ENCODE assay signal across 8 cellular contexts in the genomic region with DNA sequence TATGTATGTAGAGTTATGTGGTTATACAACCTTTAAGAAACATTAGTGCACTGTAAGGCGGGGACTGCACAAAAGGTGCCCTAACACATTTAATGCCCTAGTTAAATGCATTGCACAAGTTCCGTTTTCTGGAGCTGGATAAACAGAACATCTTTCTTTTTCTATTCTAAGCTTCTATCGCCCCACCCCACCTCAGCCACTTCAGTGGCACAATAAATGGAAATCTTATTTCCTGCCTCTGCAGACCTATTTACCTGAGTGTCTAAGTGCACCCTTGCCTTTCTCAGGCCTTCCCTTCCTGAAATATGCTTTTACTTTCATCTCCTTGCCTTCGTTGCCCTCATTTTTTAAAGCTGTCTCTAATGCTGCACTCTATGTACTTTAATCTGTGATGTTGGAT.
DNase-seq lines count a peak whose midpoint lies in the region; ATAC-seq and TF ChIP-seq lines count a peak whose summit lies in the region.

No MANE protein-coding gene starts in this region.

- no peak overlapping the region for H2BK120ac ChIP-seq in neuronal stem cell (ENCODE audit: low read depth, low read length)

- no peak overlapping the region for H3K14ac ChIP-seq in neuronal stem cell (ENCODE audit: low read length)

- H4K8ac ChIP-seq in neuronal stem cell (ENCODE audit: low read depth, low read length) = no peak overlapping the region

- no peak for TF ChIP-seq RAD21 in SK-N-SH (IDR thresholded peaks at IDR 0.05; ENCODE audit: low read length)

- no peaks in the 10 kb centered on the region for H3K79me1 ChIP-seq in neuronal stem cell (ENCODE audit: low read depth, low read length)

- H3K18ac ChIP-seq in neuronal stem cell (ENCODE audit: low read length) = no peak overlapping the region

- H2AFZ ChIP-seq in SK-N-SH (ENCODE audit: low read depth) (no peak overlapping the region), Loucy (ENCODE audit: low read length) (0 out of 2 replicates have a peak overlapping the region, but pooled peaks have one; percentile 3), neuronal stem cell (ENCODE audit: low read length) (no peak overlapping the region)

- H3K27me3 ChIP-seq in SK-N-SH (ENCODE audit: insufficient read depth) (no peaks in the 10 kb centered on the region), Loucy (ENCODE audit: insufficient read depth, low read length, poor library complexity, severe bottlenecking) (no peaks in the 10 kb centered on the region), spleen (replicated peaks in 1 of 7) (no peaks in the 10 kb centered on the region), neuronal stem cell (ENCODE audit: control insufficient read depth in 3 of 3, insufficient read depth in 3 of 3, low read depth in 1 of 3, low read length in 3 of 3) (no peaks in the 10 kb centered on the region)

- peaks cover 2% of the 10 kb centered on the region for H3K36me3 Mint-ChIP-seq in chondrocyte (ENCODE audit: low read depth)

- CTCF ChIA-PET in SK-N-SH (lab: Yijun Ruan, JAX) = interaction anchor here (1.2 to 1.9 kb wide), 2 partner anchors 27 to 56 kb away, joined by 4 to 5 read pairs; no protein-coding TSS in a partner anchor

- peaks cover 7% of the 10 kb centered on the region for H3K9me3 Mint-ChIP-seq in chondrocyte (ENCODE audit: low read depth)

- no peak overlapping the region for H4K91ac ChIP-seq in neuronal stem cell (ENCODE audit: low read depth, low read length, poor library complexity)

- H3F3A ChIP-seq in SK-N-SH (replicated peaks; ENCODE audit: insufficient read depth) = peaks cover 13% of the 10 kb centered on the region
- H3F3A ChIP-seq in Loucy (ENCODE audit: low read depth) = no peaks in the 10 kb centered on the region

- DNase-seq in SK-N-SH (no peak), chondrocyte (ENCODE audit: low spot score) (no peak), spleen (no peak), neuronal stem cell (ENCODE audit: low spot score) (no peak), NCI-H2107 (lab: John Stamatoyannopoulos, UW) (no peak), posterior cingulate gyrus (no peak)

- H3K9me2 ChIP-seq in SK-N-SH (no peaks in the 10 kb centered on the region), Loucy (replicated peaks; ENCODE audit: low read depth, low read length) (no peaks in the 10 kb centered on the region)

- TF ChIP-seq POLR2A in spleen (IDR thresholded peaks at IDR 0.05) = no peak

- H3K4me1 ChIP-seq in SK-N-SH (ENCODE audit: control insufficient read depth in 1 of 2, insufficient read depth in 2 of 2, low read depth in 1 of 2, low read length in 1 of 2) = peaks cover 20 to 21% of the 10 kb centered on the region in 2 experiments
- H3K4me1 ChIP-seq in Loucy (ENCODE audit: insufficient read depth, low read length, poor library complexity, severe bottlenecking) = peaks cover 55% of the 10 kb centered on the region
- H3K4me1 ChIP-seq in spleen = peaks cover 35 to 73% (median 57%) of the 10 kb centered on the region in 6 donors
- no peaks in the 10 kb centered on the region for H3K4me1 ChIP-seq in neuronal stem cell (ENCODE audit: control insufficient read depth in 2 of 2, insufficient read depth in 1 of 2, low read depth in 1 of 2, low read length in 2 of 2)

- H3K27ac Mint-ChIP-seq in chondrocyte (ENCODE audit: unreplicated experiment) = peak overlapping the region; percentile 88

- H3K27ac ChIP-seq in SK-N-SH (ENCODE audit: low read depth in 2 of 2, low read length in 1 of 2) (peak overlapping the region; percentile 18 to 89; a peak in 3 of 4 replicates), spleen (peak overlapping the region; percentile 5 to 77 (median 69)), neuronal stem cell (replicated peaks; ENCODE audit: low read length) (no peak overlapping the region)

- intact Hi-C loops in spleen (cut with DNase I; ENCODE audit: low total_unique reads) (no loop called here), posterior cingulate gyrus (cut with DNase I) (no loop called here)

- no peak for ATAC-seq in SK-N-SH treated with all-trans-retinoic acid at 6 μM for 48 hours

- peak overlapping the region in 1 of 2 experiments; percentile 11; a peak in 1 of 4 replicates for H3K4me3 ChIP-seq in SK-N-SH (ENCODE audit: low read depth in 2 of 2, low read length in 1 of 2)
- no peak overlapping the region for H3K4me3 ChIP-seq in Loucy (ENCODE audit: low read length, poor library complexity, severe bottlenecking)
- H3K4me3 ChIP-seq in spleen = no peak overlapping the region
- no peak overlapping the region for H3K4me3 ChIP-seq in neuronal stem cell (ENCODE audit: low read length in 2 of 2)

- no peak overlapping the region for H3K23ac ChIP-seq in neuronal stem cell (ENCODE audit: low read depth, low read length, poor library complexity)

- H2AK5ac ChIP-seq in neuronal stem cell (ENCODE audit: low read depth, low read length) = no peak overlapping the region

- 88% methylated on average over 4 of the region's 4 CpGs for WGBS in SK-N-SH (ENCODE audit: low lambda C conversion rate)
- WGBS in spleen, 5 donors = 10 to 19% (median 10%) methylated on average over 4 of the region's 4 CpGs
- WGBS in neuronal stem cell (ENCODE audit: extremely low coverage in 2 of 2, insufficient read length in 2 of 2, insufficient replicate concordance in 1 of 2), 2 donors = no CpG with 5 or more reads among the region's 4 CpGs

- H3K4me2 ChIP-seq in SK-N-SH = peak overlapping the region; percentile 77
- H3K4me2 ChIP-seq in Loucy (ENCODE audit: low read depth, low read length, poor library complexity, severe bottlenecking) = peak overlapping the region; percentile 57
- no peak overlapping the region for H3K4me2 ChIP-seq in neuronal stem cell (ENCODE audit: insufficient read depth, low read length, poor library complexity, severe bottlenecking)

- no peaks in the 10 kb centered on the region for H3K27me3 Mint-ChIP-seq in chondrocyte (ENCODE audit: low read depth)

- H4K20me1 ChIP-seq in SK-N-SH (ENCODE audit: insufficient read depth) (no peaks in the 10 kb centered on the region), Loucy (ENCODE audit: insufficient read depth, low read length, poor library complexity, severe bottlenecking) (no peaks in the 10 kb centered on the region)

- no peak overlapping the region for H2BK12ac ChIP-seq in neuronal stem cell (ENCODE audit: low read length)

- peaks cover 72% of the 10 kb centered on the region for H3K4me1 Mint-ChIP-seq in chondrocyte (ENCODE audit: low read depth)

- no peak overlapping the region for H2BK15ac ChIP-seq in neuronal stem cell (ENCODE audit: low read length)

- H3K79me2 ChIP-seq in SK-N-SH (ENCODE audit: insufficient read depth) = peaks cover 57% of the 10 kb centered on the region; the same call in 1 of the 2 replicates
- H3K79me2 ChIP-seq in Loucy (ENCODE audit: insufficient read depth, low read length) = no peaks in the 10 kb centered on the region

- H3K9ac ChIP-seq in SK-N-SH (peak overlapping the region; percentile 66; the same call in 1 of the 2 replicates), Loucy (ENCODE audit: low read depth, low read length, poor library complexity, severe bottlenecking) (peak overlapping the region; percentile 4), neuronal stem cell (ENCODE audit: low read depth, low read length, poor library complexity) (no peak overlapping the region)

- no peak overlapping the region for H3K4ac ChIP-seq in neuronal stem cell (ENCODE audit: low read length)

- H2BK5ac ChIP-seq in neuronal stem cell (ENCODE audit: low read length) = no peak overlapping the region

- H3K9me3 ChIP-seq in SK-N-SH = no peaks in the 10 kb centered on the region
- no peaks in the 10 kb centered on the region; the same call in 1 of the 2 replicates for H3K9me3 ChIP-seq in Loucy (ENCODE audit: insufficient read depth, low read depth, low read length)
- peaks cover 0 to 19% (median 14%) of the 10 kb centered on the region in 8 donors for H3K9me3 ChIP-seq in spleen
- peaks cover 0 to 9% of the 10 kb centered on the region in 2 donors for H3K9me3 ChIP-seq in neuronal stem cell (replicated peaks in 1 of 2; ENCODE audit: control insufficient read depth in 2 of 2, insufficient read depth in 1 of 2, low read depth in 1 of 2, low read length in 2 of 2)

- no peak overlapping the region for H3K4me3 Mint-ChIP-seq in chondrocyte (ENCODE audit: unreplicated experiment)

- no peak for TF ChIP-seq EP300 in SK-N-SH (IDR thresholded peaks at IDR 0.05; ENCODE audit: borderline replicate concordance in 1 of 2, low read depth in 1 of 2, low read length in 1 of 2)

- POLR2A ChIA-PET in SK-N-SH (lab: Yijun Ruan, JAX) = no interaction called here

- TF ChIP-seq CTCF in SK-N-SH (IDR thresholded peaks at IDR 0.05) (no peak), Loucy (conservative IDR thresholded peaks at IDR 0.05; ENCODE audit: low read length) (no peak), chondrocyte (IDR thresholded peaks at IDR 0.05) (no peak), spleen (IDR thresholded peaks at IDR 0.05 in 8 of 11, conservative IDR thresholded peaks at IDR 0.05 in 3 of 11) (no peak)

- H3K36me3 ChIP-seq in SK-N-SH (replicated peaks in 1 of 2; ENCODE audit: control insufficient read depth in 1 of 2, insufficient read depth in 2 of 2, low read length in 1 of 2) (peaks cover 0 to 3% of the 10 kb centered on the region in 2 experiments), Loucy (ENCODE audit: insufficient read depth, low read length) (no peaks in the 10 kb centered on the region), spleen (no peaks in the 10 kb centered on the region), neuronal stem cell (replicated peaks in 1 of 2; ENCODE audit: control insufficient read depth in 2 of 2, insufficient read depth in 2 of 2, low read length in 2 of 2) (peaks cover 0 to 9% of the 10 kb centered on the region in 2 donors)

TF ChIP-seq in SK-N-SH, 30 proteins besides CTCF, POLR2A, EP300 and RAD21 (continues in another document):
- TF ChIP-seq SIN3A (IDR thresholded peaks at IDR 0.05; ENCODE audit: borderline replicate concordance, low read depth, low read length) (no peak), RCOR1 (IDR thresholded peaks at IDR 0.05; ENCODE audit: low read length) (no peak), GABPA (IDR thresholded peaks at IDR 0.05; ENCODE audit: low read depth) (no peak), JUND (IDR thresholded peaks at IDR 0.05) (no peak), RFX5 (IDR thresholded peaks at IDR 0.05; ENCODE audit: low read length) (no peak)

TF ChIP-seq in SK-N-SH treated with all-trans-retinoic acid at 6 μM for 48 hours, 23 proteins besides CTCF, POLR2A, EP300 and RAD21:
- TF ChIP-seq OSR1 (CRISPR knock-in tag; IDR thresholded peaks at IDR 0.05) = no peak
- TF ChIP-seq ESRRG (CRISPR knock-in tag; IDR thresholded peaks at IDR 0.05) = no peak
- no peak for TF ChIP-seq ZFP30 (CRISPR knock-in tag; IDR thresholded peaks at IDR 0.05)
- TF ChIP-seq, protein P1, sequence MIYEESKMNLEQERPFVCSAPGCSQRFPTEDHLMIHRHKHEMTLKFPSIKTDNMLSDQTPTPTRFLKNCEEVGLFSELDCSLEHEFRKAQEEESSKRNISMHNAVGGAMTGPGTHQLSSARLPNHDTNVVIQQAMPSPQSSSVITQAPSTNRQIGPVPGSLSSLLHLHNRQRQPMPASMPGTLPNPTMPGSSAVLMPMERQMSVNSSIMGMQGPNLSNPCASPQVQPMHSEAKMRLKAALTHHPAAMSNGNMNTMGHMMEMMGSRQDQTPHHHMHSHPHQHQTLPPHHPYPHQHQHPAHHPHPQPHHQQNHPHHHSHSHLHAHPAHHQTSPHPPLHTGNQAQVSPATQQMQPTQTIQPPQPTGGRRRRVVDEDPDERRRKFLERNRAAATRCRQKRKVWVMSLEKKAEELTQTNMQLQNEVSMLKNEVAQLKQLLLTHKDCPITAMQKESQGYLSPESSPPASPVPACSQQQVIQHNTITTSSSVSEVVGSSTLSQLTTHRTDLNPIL (CRISPR knock-in tag; IDR thresholded peaks at IDR 0.05; ENCODE audit: low read depth) = no peak
